Comparison of ENCODE assay signal across 21 cellular contexts in the genomic region with DNA sequence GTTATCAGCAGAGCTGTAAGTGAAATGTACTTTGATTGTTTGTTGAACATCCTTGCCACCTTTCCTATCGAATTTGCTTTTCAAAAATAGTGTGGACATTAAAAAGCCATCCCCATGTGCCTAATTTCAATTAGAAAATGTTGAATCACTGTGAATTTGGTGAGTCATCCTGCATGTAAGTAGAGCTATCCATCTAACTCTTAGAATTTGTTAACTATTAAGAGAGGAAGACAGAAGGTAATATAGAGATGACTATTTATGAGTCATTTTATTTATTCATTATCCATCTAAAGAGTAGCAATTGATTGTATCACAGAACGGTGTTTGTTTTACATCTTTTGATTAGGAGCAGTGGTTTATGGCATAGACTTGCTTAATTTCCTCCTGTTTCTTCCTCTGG.
"Had no signal": no experiment of that assay in that cellular context is flagged by ENCODE, and none has a peak within 500 bp of the region (broad histone marks: within the 10 kb centered on the region; RNA-seq: fewer than 3 reads in every experiment).

No MANE protein-coding gene starts in this region.

- H3K4me3 ChIP-seq: gastroesophageal sphincter, left ventricle myocardium inferior, thyroid gland had no signal

- H3K4me1 ChIP-seq: gastroesophageal sphincter, thyroid gland had no signal

- H3K36me3 Mint-ChIP-seq: natural killer cell had no signal

- H3K27ac Mint-ChIP-seq: activated CD4-positive, alpha-beta memory T cell treated with anti-CD3 and anti-CD28 coated beads for 36 hours; activated naive CD8-positive, alpha-beta T cell; natural killer cell; stimulated activated memory B cell treated with anti-CD40 and anti-IgM and Interleukin-4, amounts not matched to agents 10 μg/mL and 1 μg/mL and 100 μg/mL, for 72 hours; T-cell had no signal

- FAIRE-seq: islet of Langerhans had no signal

- ATAC-seq: activated T-cell treated with anti-CD3 and anti-CD28 coated beads, Interleukin-2, amount 50 U/mL, for 4 hours; gastroesophageal sphincter; natural killer cell; stimulated activated memory B cell treated with anti-CD40 and anti-IgM and Interleukin-4, amounts not matched to agents 10 μg/mL and 1 μg/mL and 100 μg/mL, for 72 hours; T-cell had no signal

- H3K9me3 ChIP-seq: gastroesophageal sphincter, left ventricle myocardium inferior, neutrophil, thyroid gland had no signal

- H3K27ac ChIP-seq: brain microvascular endothelial cell, gastroesophageal sphincter, left ventricle myocardium inferior, neutrophil, thyroid gland had no signal

- H3K4me3 Mint-ChIP-seq: activated CD4-positive, alpha-beta memory T cell treated with anti-CD3 and anti-CD28 coated beads for 36 hours; activated naive CD8-positive, alpha-beta T cell; activated T-cell treated with anti-CD3 and anti-CD28 coated beads, Interleukin-2, amount 50 U/mL, for 4 hours; natural killer cell; stimulated activated memory B cell treated with anti-CD40 and anti-IgM and Interleukin-4, amounts not matched to agents 10 μg/mL and 1 μg/mL and 100 μg/mL, for 72 hours; T-cell had no signal

- H3K27me3 ChIP-seq: brain microvascular endothelial cell, gastroesophageal sphincter, neutrophil, thyroid gland had no signal

- H3K36me3 ChIP-seq: brain microvascular endothelial cell, gastroesophageal sphincter, left ventricle myocardium inferior, neutrophil, thyroid gland had no signal

- DNase-seq: activated CD4-positive, alpha-beta memory T cell treated with anti-CD3 and anti-CD28 coated beads for 36 hours; activated CD4-positive, alpha-beta T cell treated with anti-CD3 and anti-CD28 coated beads for 1 hour; activated gamma-delta T cell; activated T-cell treated with anti-CD3 and anti-CD28 coated beads, Interleukin-2, amount 50 U/mL, for 4 hours; amniotic stem cell; brain microvascular endothelial cell; cortex of kidney; effector CD4-positive, alpha-beta T cell; left ventricle myocardium inferior; mesendoderm; natural killer cell; retina; stimulated activated CD4-positive, alpha-beta T cell treated with anti-CD3 and anti-CD28 coated beads, Interleukin-2, amount 100 ng/mL, for 48 hours; T-cell; T-helper 9 cell; thyroid gland had no signal

- H3K9me3 Mint-ChIP-seq: natural killer cell; stimulated activated memory B cell treated with anti-CD40 and anti-IgM and Interleukin-4, amounts not matched to agents 10 μg/mL and 1 μg/mL and 100 μg/mL, for 72 hours had no signal

- H3K27me3 Mint-ChIP-seq: activated CD4-positive, alpha-beta memory T cell treated with anti-CD3 and anti-CD28 coated beads for 36 hours; activated naive CD8-positive, alpha-beta T cell; stimulated activated memory B cell treated with anti-CD40 and anti-IgM and Interleukin-4, amounts not matched to agents 10 μg/mL and 1 μg/mL and 100 μg/mL, for 72 hours; T-cell had no signal
